Comparison of ENCODE assay signal across 11 cellular contexts in genomic region chr20:17959257-17959627, GRCh38. TPM values are rescaled to one million over a fixed set of nuclear protein-coding genes. Genes with fewer than 3 reads are reported as not detected.
DNase-seq lines count a peak whose midpoint lies in the region; ATAC-seq and TF ChIP-seq lines count a peak whose summit lies in the region.
"Had no signal": no experiment of that assay in that cellular context is flagged by ENCODE, and none has a peak within 500 bp of the region (broad histone marks: within the 10 kb centered on the region; RNA-seq: fewer than 3 reads in every experiment).

No MANE protein-coding gene starts in this region.

- no peaks in the 10 kb centered on the region for H3K9me3 ChIP-seq in tibial nerve
- H3K9me3 ChIP-seq: HAP-1 had no signal

- peaks cover 0 to 74% (median 56%) of the 10 kb centered on the region in 4 donors for H3K4me1 ChIP-seq in tibial nerve

- H3K27ac Mint-ChIP-seq in activated naive CD4-positive, alpha-beta T cell treated with anti-CD3 and anti-CD28 coated beads, Interleukin-2, amount 10 ng/mL, durations not matched to agents 7 days and 5 days: peak overlapping the region; percentile 82
- peak overlapping the region; percentile 73 to 80 for H3K27ac Mint-ChIP-seq in T-cell
- H3K27ac Mint-ChIP-seq in immature natural killer cell: peak overlapping the region; percentile 47 to 90 (median 82)

- TF ChIP-seq POLR2A in tibial nerve (IDR thresholded peaks at IDR 0.05): no peak

- ATAC-seq in T-cell (replicated peaks in 1 of 4) (peak in 2 of 4 experiments; percentile 15 to 29), HG03354 (IDR thresholded peaks at IDR 0.05; ENCODE audit: poor library complexity, severe bottlenecking, unreplicated experiment) (no peak)

- H3K4me3 ChIP-seq in tibial nerve: no peak overlapping the region
- H3K4me3 ChIP-seq: HAP-1 had no signal

- H3K36me3 ChIP-seq in tibial nerve: peaks cover 0 to 20% (median 5%) of the 10 kb centered on the region in 3 donors

- no peaks in the 10 kb centered on the region for H3K27me3 ChIP-seq in tibial nerve

- H3K4me3 Mint-ChIP-seq in activated naive CD4-positive, alpha-beta T cell treated with anti-CD3 and anti-CD28 coated beads, Interleukin-2, amount 10 ng/mL, durations not matched to agents 7 days and 5 days: no peak overlapping the region
- H3K4me3 Mint-ChIP-seq in T-cell (peak overlapping the region in 2 of 3 donors; percentile 21 to 65), immature natural killer cell (peak overlapping the region; percentile 11 to 51 (median 31))

- WGBS in tibial nerve, 2 donors: 79 to 88% methylated on average over 5 of the region's 5 CpGs

- CTCF ChIA-PET in activated naive CD4-positive, alpha-beta T cell treated with anti-CD3 and anti-CD28 coated beads, Interleukin-2, amount 10 ng/mL, durations not matched to agents 7 days and 5 days (lab: Charles Lee): interaction anchor here (1.5 to 3.0 kb wide), 4 partner anchors 8 to 277 kb away, joined by 3 to 16 read pairs (median 6); partner anchors contain the start of gene RRBP1
- CTCF ChIA-PET in T-cell (lab: Charles Lee): interaction anchor here (0.9 to 2.6 kb wide), 6 partner anchors 8 to 454 kb away, joined by 3 to 11 read pairs (median 4); no protein-coding TSS in a partner anchor

- H3K27me3 Mint-ChIP-seq in activated naive CD4-positive, alpha-beta T cell treated with anti-CD3 and anti-CD28 coated beads, Interleukin-2, amount 10 ng/mL, durations not matched to agents 7 days and 5 days: no peaks in the 10 kb centered on the region
- H3K27me3 Mint-ChIP-seq in T-cell (no peaks in the 10 kb centered on the region), immature natural killer cell (ENCODE audit: low read depth in 3 of 3) (no peaks in the 10 kb centered on the region)

- POLR2A ChIA-PET in T-cell (lab: Charles Lee): interaction anchor here in 1 of 2 donors (1.4 kb wide), 1 partner anchor 8 kb away, joined by 5 read pairs; no protein-coding TSS in a partner anchor

- peaks cover 63% of the 10 kb centered on the region for H3K36me3 Mint-ChIP-seq in activated naive CD4-positive, alpha-beta T cell treated with anti-CD3 and anti-CD28 coated beads, Interleukin-2, amount 10 ng/mL, durations not matched to agents 7 days and 5 days
- peaks cover 23% of the 10 kb centered on the region for H3K36me3 Mint-ChIP-seq in T-cell
- peaks cover 8 to 16% (median 11%) of the 10 kb centered on the region in 3 donors for H3K36me3 Mint-ChIP-seq in immature natural killer cell

- peak overlapping the region in 3 of 4 donors; percentile 30 to 60 (median 47) for H3K27ac ChIP-seq in tibial nerve

- TF ChIP-seq CTCF in tibial nerve (IDR thresholded peaks at IDR 0.05): no peak

- no peak for DNase-seq in activated naive CD4-positive, alpha-beta T cell treated with anti-CD3 and anti-CD28 coated beads, Interleukin-2, amount 10 ng/mL, durations not matched to agents 7 days and 5 days
- no peak for DNase-seq in activated naive CD4-positive, alpha-beta T cell treated with Interleukin-2 at 50 U/mL for 16 hours
- DNase-seq in T-cell (no peak), immature natural killer cell (no peak), tibial nerve (ENCODE audit: low spot score in 2 of 2) (no peak), islet precursor cell (no peak), pons (ENCODE audit: low spot score) (no peak)
- DNase-seq: NCI-H1694 treated with DMSO at 0.1 percent for 48 hours; stimulated activated CD4-positive, alpha-beta T cell treated with anti-CD3 and anti-CD28 coated beads, Interleukin-1b, Interleukin-23, amount 100 ng/mL, for 48 hours had no signal

- H3K9me3 Mint-ChIP-seq in activated naive CD4-positive, alpha-beta T cell treated with anti-CD3 and anti-CD28 coated beads, Interleukin-2, amount 10 ng/mL, durations not matched to agents 7 days and 5 days: no peaks in the 10 kb centered on the region
- H3K9me3 Mint-ChIP-seq in T-cell: no peaks in the 10 kb centered on the region
- H3K9me3 Mint-ChIP-seq in immature natural killer cell: no peaks in the 10 kb centered on the region

- TF ChIP-seq EP300 in tibial nerve (IDR thresholded peaks at IDR 0.05): no peak

- peaks cover 92% of the 10 kb centered on the region for H3K4me1 Mint-ChIP-seq in activated naive CD4-positive, alpha-beta T cell treated with anti-CD3 and anti-CD28 coated beads, Interleukin-2, amount 10 ng/mL, durations not matched to agents 7 days and 5 days
- peaks cover 74 to 87% (median 80%) of the 10 kb centered on the region in 3 donors for H3K4me1 Mint-ChIP-seq in T-cell
- H3K4me1 Mint-ChIP-seq in immature natural killer cell: peaks cover 88 to 89% of the 10 kb centered on the region in 2 donors

RNA-seq across cellular contexts. Expression of gene SNX5, which starts 9.4 kb away (rescaled TPM):
- 10 to 100 TPM; 53.6 to 68.9 (median 56.7) TPM for total RNA-seq in T-cell
- 100 to 1,000 TPM in 1 of 3 donors, 10 to 100 TPM in 2; 63.2 to 103 (median 70.6) TPM for polyA plus RNA-seq in immature natural killer cell
- total RNA-seq in tibial nerve: 100 to 1,000 TPM in 2 of 4 donors, 10 to 100 TPM in 2; 79.8 to 128 (median 100) TPM

RNA-seq across cellular contexts. Expression of gene MGME1, which starts 9.6 kb away (rescaled TPM):
- total RNA-seq in T-cell: 10 to 100 TPM in 3 of 5 donors, 1 to 10 TPM in 2; 7.3 to 15.0 (median 12.8) TPM
- 10 to 100 TPM in 2 of 3 donors, 1 to 10 TPM in 1; 2.9 to 19.9 (median 19.2) TPM for polyA plus RNA-seq in immature natural killer cell
- total RNA-seq in tibial nerve: 10 to 100 TPM in 1 of 4 donors, 1 to 10 TPM in 3; 4.6 to 14.7 (median 8.7) TPM
